21 cellular contexts compared by ENCODE assay signal in genomic region chr18:56632070-56633022, GRCh38. TPM values are rescaled to one million over a fixed set of nuclear protein-coding genes. Genes with fewer than 3 reads are reported as not detected.
DNase-seq lines count a peak whose midpoint lies in the region; ATAC-seq, FAIRE-seq and TF ChIP-seq lines count a peak whose summit lies in the region.
"Had no signal": no experiment of that assay in that cellular context is flagged by ENCODE, and none has a peak within 500 bp of the region (broad histone marks: within the 10 kb centered on the region; RNA-seq: fewer than 3 reads in every experiment).

No MANE protein-coding gene starts in this region.

- H3K4me2 ChIP-seq in Loucy (ENCODE audit: low read depth, low read length, poor library complexity, severe bottlenecking) (peak overlapping the region; percentile 68), K562 (ENCODE audit: insufficient read depth, low read length) (peak overlapping the region; percentile 43)
- H3K4me2 ChIP-seq: BLaER1 treated with 17β-estradiol and CSF1 and Interleukin-3, amounts not matched to agents 10 nM and 100 nM had no signal

- H3K9me2 ChIP-seq in Loucy (replicated peaks; ENCODE audit: low read depth, low read length), result no peaks in the 10 kb centered on the region

- H3K9me3 ChIP-seq in Loucy (ENCODE audit: insufficient read depth, low read depth, low read length) (no peaks in the 10 kb centered on the region), K562 (replicated peaks; ENCODE audit: control insufficient read depth, insufficient read depth, low read depth, low read length) (no peaks in the 10 kb centered on the region)
- H3K9me3 ChIP-seq: MG63 had no signal

- ATAC-seq in K562, result no peak; the same call in 2 of the 3 replicates

- H3K27me3 Mint-ChIP-seq in neural crest cell (ENCODE audit: low read depth), result no peaks in the 10 kb centered on the region

- no TSS peak for BruUV-seq in K562 (replicated peaks; lab: Mats Ljungman, UMichigan)

- in situ Hi-C loops in K562 (cut with MboI), result no loop called here

- DNase-seq in K562 (ENCODE audit: extremely low read depth in 1 of 4, low spot score in 3 of 4) (no peak), erythroblast (lab: John Stamatoyannopoulos, UW) (peak; percentile 72 to 88), neural crest cell (ENCODE audit: low read depth, low spot score) (no peak), islet precursor cell (no peak), foreskin melanocyte (no peak), SIG-M5 treated with dmso at 0.1 percent for 504 hours (lab: John Stamatoyannopoulos, UW; ENCODE audit: unreplicated experiment) (no peak)
- no peak for DNase-seq in stimulated activated CD4-positive, alpha-beta T cell treated with anti-CD3 and anti-CD28 coated beads, Interleukin-1b, Interleukin-23, amount 100 ng/mL, for 48 hours
- DNase-seq: DMS79 treated with DMSO at 0.1 percent for 48 hours; H7; HFFc6; Karpas-422; MG63; NCI-H1092 treated with DMSO at 0.1 percent for 48 hours; NCI-H2081; NCI-H446 treated with DMSO at 0.1 percent for 48 hours; NK-92 treated with Interleukin-12 subunit alpha and Interleukin-12 subunit beta, amount 100 ng/mL, for 24 hours; Right ventricle myocardium superior had no signal

- no peaks in the 10 kb centered on the region for H3K9me1 ChIP-seq in K562 (ENCODE audit: control insufficient read depth, insufficient read depth, low read length)

- no peak for FAIRE-seq in K562 (lab: Jason Lieb, UNC)
- FAIRE-seq: RCC 7860 had no signal

- peak overlapping the region; percentile 12 for H3K4me3 Mint-ChIP-seq in neural crest cell
- H3K4me3 Mint-ChIP-seq: HFFc6 had no signal

- TF ChIP-seq POLR2A in K562 (conservative IDR thresholded peaks at IDR 0.05), result no peak
- no peak for TF ChIP-seq POLR2A in erythroblast (IDR thresholded peaks at IDR 0.05; ENCODE audit: low read length)

- TF ChIP-seq CTCF in Loucy (conservative IDR thresholded peaks at IDR 0.05; ENCODE audit: low read length) (no peak), K562 (IDR thresholded peaks at IDR 0.05 in 2 of 3, conservative IDR thresholded peaks at IDR 0.05 in 1 of 3; ENCODE audit: insufficient read depth in 2 of 3, low read depth in 1 of 3, low read length in 3 of 3) (no peak), neural crest cell (conservative IDR thresholded peaks at IDR 0.05) (no peak)

- peaks cover 77% of the 10 kb centered on the region for H3K4me1 ChIP-seq in Loucy (ENCODE audit: insufficient read depth, low read length, poor library complexity, severe bottlenecking)
- peaks cover 0 to 2% of the 10 kb centered on the region in 2 experiments; a peak in 2 of 5 replicates for H3K4me1 ChIP-seq in K562 (replicated peaks in 1 of 2; ENCODE audit: control insufficient read depth in 2 of 2, insufficient read depth in 2 of 2, low read length in 2 of 2)

- H3K79me2 ChIP-seq in Loucy (ENCODE audit: insufficient read depth, low read length) (peaks cover 100% of the 10 kb centered on the region), K562 (ENCODE audit: control insufficient read depth, insufficient read depth, low read length) (peaks cover 99% of the 10 kb centered on the region)

- H3K4me3 ChIP-seq in Loucy (ENCODE audit: low read length, poor library complexity, severe bottlenecking) (peak overlapping the region; percentile 52), K562 (no peak overlapping the region)
- H3K4me3 ChIP-seq: BLaER1 treated with 17β-estradiol and CSF1 and Interleukin-3, amounts not matched to agents 10 nM and 100 nM; MG63; SK-N-MC had no signal

- no peaks in the 10 kb centered on the region for H3K27me3 ChIP-seq in Loucy (ENCODE audit: insufficient read depth, low read length, poor library complexity, severe bottlenecking)
- no peaks in the 10 kb centered on the region for H3K27me3 ChIP-seq in K562 (ENCODE audit: control insufficient read depth in 2 of 2, insufficient read depth in 2 of 2, low read length in 2 of 2)
- H3K27me3 ChIP-seq: BLaER1 treated with 17β-estradiol and CSF1 and Interleukin-3, amounts not matched to agents 10 nM and 100 nM; MG63 had no signal

- H4K20me1 ChIP-seq in Loucy (ENCODE audit: insufficient read depth, low read length, poor library complexity, severe bottlenecking) (peaks cover 85% of the 10 kb centered on the region), K562 (replicated peaks; ENCODE audit: control insufficient read depth, insufficient read depth, low read length) (peaks cover 9% of the 10 kb centered on the region; the same call in 1 of the 2 replicates)

- H3K27ac ChIP-seq in K562 (ENCODE audit: extremely low read depth, low read depth, low read length), result peak overlapping the region; percentile 36; the same call in 2 of the 3 replicates
- H3K27ac ChIP-seq: BLaER1 treated with 17β-estradiol and CSF1 and Interleukin-3, amounts not matched to agents 10 nM and 100 nM; SK-N-MC had no signal

- peak; percentile 68 for TF ChIP-seq EP300 in K562 (IDR thresholded peaks at IDR 0.05; ENCODE audit: low read length)

- peaks cover 8% of the 10 kb centered on the region for H3K36me3 Mint-ChIP-seq in neural crest cell (ENCODE audit: low read depth)

- H3K36me3 ChIP-seq in Loucy (ENCODE audit: insufficient read depth, low read length) (no peaks in the 10 kb centered on the region; the same call in 1 of the 2 replicates), K562 (ENCODE audit: control insufficient read depth, insufficient read depth, low read length) (peaks cover 49% of the 10 kb centered on the region)

- H2AFZ ChIP-seq in Loucy (ENCODE audit: low read length), result no peak overlapping the region
- H2AFZ ChIP-seq in K562 (ENCODE audit: low read depth, low read length), result no peak overlapping the region

- H3K9ac ChIP-seq in Loucy (ENCODE audit: low read depth, low read length, poor library complexity, severe bottlenecking), result peak overlapping the region; percentile 34
- H3K9ac ChIP-seq in K562 (ENCODE audit: insufficient read depth in 1 of 2, low read depth in 2 of 2, low read length in 2 of 2), result peak overlapping the region in 1 of 2 experiments; percentile 7; a peak in 1 of 4 replicates
- H3K9ac ChIP-seq: BLaER1 treated with 17β-estradiol and CSF1 and Interleukin-3, amounts not matched to agents 10 nM and 100 nM had no signal

- CTCF ChIA-PET in K562 (lab: Yijun Ruan, JAX; ENCODE audit: low intra/inter-chr PET ratio), result no interaction called here

- no peaks in the 10 kb centered on the region for H3F3A ChIP-seq in Loucy (ENCODE audit: low read depth)

- WGBS in K562 (ENCODE audit: insufficient coverage, low coverage, missing lambda C conversion rate), result 52% methylated on average over 7 of the region's 7 CpGs

- peaks cover 34% of the 10 kb centered on the region for H3K4me1 Mint-ChIP-seq in neural crest cell

- POLR2A ChIA-PET in K562 (lab: Yijun Ruan, JAX), result interaction anchor here (0.9 to 1.7 kb wide), 4 partner anchors 9 to 20 kb away, joined by 3 to 5 read pairs (median 3); no protein-coding TSS in a partner anchor

- TF ChIP-seq RAD21 in K562 (CRISPR knock-in tag; conservative IDR thresholded peaks at IDR 0.05 in 1 of 2, IDR thresholded peaks at IDR 0.05 in 1 of 2), result no peak

- intact Hi-C loops in K562 (cut with micrococcal nuclease), result loop anchor here (10.0 kb wide), 1 partner anchor 1248 kb away; no protein-coding TSS in a partner anchor

- H3K9me3 Mint-ChIP-seq in neural crest cell, result no peaks in the 10 kb centered on the region
- H3K9me3 Mint-ChIP-seq: HFFc6 had no signal

- no peak overlapping the region for H3K27ac Mint-ChIP-seq in neural crest cell (ENCODE audit: unreplicated experiment)
- H3K27ac Mint-ChIP-seq: HFFc6 had no signal

RNA-seq across cellular contexts. Expression of gene TXNL1, which starts 6.0 kb away (rescaled TPM):
- total RNA-seq in K562 (2011; cell fraction: chromatin; rRNA removed; ENCODE audit: low replicate concordance), result 12.5 and 24.9 TPM in 2 replicates
- total RNA-seq in K562 (2011; cell fraction: nucleolus; rRNA removed), result 7.8 and 10.1 TPM in 2 replicates
- total RNA-seq in K562 (2011; cell fraction: nucleoplasm; rRNA removed), result 21.5 and 43.8 TPM in 2 replicates
- 40.4 and 50.9 TPM in 2 replicates for total RNA-seq in K562 (2014; rRNA removed)
- 65.8 and 76.3 TPM in 2 replicates for total RNA-seq in K562 (2014; rRNA removed; fragmentation: Illumina TruSeq; extraction: Trizol)
- 82.3 and 86.0 TPM in 2 replicates for total RNA-seq in K562 (2015; rRNA removed; fragmentation: Illumina TruSeq; extraction: Trizol)
- total RNA-seq in K562 (2021), result 65.4 and 65.7 TPM in 2 replicates
- 56.6 and 64.9 TPM in 2 replicates for polyA plus RNA-seq in K562 (2011; rRNA removed)
- polyA plus RNA-seq in K562 (2011; cell fraction: cytosol; rRNA removed), result 14.8 and 21.3 TPM in 2 replicates
- 13.3 and 19.5 TPM in 2 replicates for polyA plus RNA-seq in K562 (2011; cell fraction: nucleus; rRNA removed)
- 63.9 and 76.0 TPM in 2 replicates for polyA plus RNA-seq in K562 (2012)
- polyA plus RNA-seq in K562 (2014; fragmentation: Illumina TruSeq; extraction: Trizol), result 74.6 and 103 TPM in 2 replicates
- 10 to 100 TPM; 45.4 to 48.1 TPM for polyA plus RNA-seq in K562 (2014; fragmentation: Nextera tagmentation; extraction: Ambion mirVana)
- 61.7 and 72.6 TPM in 2 replicates for polyA plus RNA-seq in K562 (2014; rRNA removed)
- polyA minus RNA-seq in K562 (2011; rRNA and poly(A)+ RNA removed), result 45.2 and 46.6 TPM in 2 replicates
- 7.9 and 17.8 TPM in 2 replicates for polyA minus RNA-seq in K562 (2011; cell fraction: cytosol; rRNA and poly(A)+ RNA removed)
- 12.1 and 16.8 TPM in 2 replicates for polyA minus RNA-seq in K562 (2011; cell fraction: nucleus; rRNA and poly(A)+ RNA removed)
- total RNA-seq in neural crest cell, result 85.8 and 86.0 TPM in 2 replicates

RNA-seq across cellular contexts. Expression of gene WDR7, which starts 18.8 kb away (rescaled TPM):
- total RNA-seq in K562 (2011; cell fraction: chromatin; rRNA removed; ENCODE audit: low replicate concordance), result 31.4 and 76.2 TPM in 2 replicates
- total RNA-seq in K562 (2011; cell fraction: nucleolus; rRNA removed), result 10.5 and 11.4 TPM in 2 replicates
- 25.4 and 27.6 TPM in 2 replicates for total RNA-seq in K562 (2011; cell fraction: nucleoplasm; rRNA removed)
- total RNA-seq in K562 (2014; rRNA removed) (6.9 and 7.5 TPM in 2 replicates), K562 (2014; rRNA removed; fragmentation: Illumina TruSeq; extraction: Trizol) (9.4 and 9.6 TPM in 2 replicates), K562 (2015; rRNA removed; fragmentation: Illumina TruSeq; extraction: Trizol) (9.0 and 11.0 TPM in 2 replicates), K562 (2021) (6.6 and 7.4 TPM in 2 replicates), neural crest cell (15.9 and 17.3 TPM in 2 replicates)
- polyA plus RNA-seq in K562 (2011; rRNA removed) (2.7 and 5.3 TPM in 2 replicates), K562 (2014; fragmentation: Illumina TruSeq; extraction: Trizol) (3.9 and 4.6 TPM in 2 replicates), K562 (2014; fragmentation: Nextera tagmentation; extraction: Ambion mirVana) (1 to 10 TPM; 1.4 to 2.1 TPM), K562 (2014; rRNA removed) (2.1 and 4.9 TPM in 2 replicates)
- 2.6 and 4.7 TPM in 2 replicates for polyA plus RNA-seq in K562 (2011; cell fraction: cytosol; rRNA removed)
- polyA plus RNA-seq in K562 (2011; cell fraction: nucleus; rRNA removed), result 6.2 and 9.5 TPM in 2 replicates
- polyA plus RNA-seq in K562 (2012), result 4.0 and 5.5 TPM in 2 replicates
- 39.9 and 46.8 TPM in 2 replicates for polyA minus RNA-seq in K562 (2011; rRNA and poly(A)+ RNA removed)
- polyA minus RNA-seq in K562 (2011; cell fraction: cytosol; rRNA and poly(A)+ RNA removed), result 3.0 and 7.3 TPM in 2 replicates
- 24.4 and 36.3 TPM in 2 replicates for polyA minus RNA-seq in K562 (2011; cell fraction: nucleus; rRNA and poly(A)+ RNA removed)

Comparison
In these comparisons a context has a peak if more than half of its experiments do, and no peak if none do; other contexts are left out.
1. DNase-seq: peak in erythroblast (2 of 2); none in K562 (0 of 4), neural crest cell (single experiment), islet precursor cell (single experiment), stimulated activated CD4-positive, alpha-beta T cell treated with anti-CD3 and anti-CD28 coated beads, Interleukin-1b, Interleukin-23, amount 100 ng/mL, for 48 hours (single experiment), foreskin melanocyte (single experiment) and SIG-M5 treated with dmso at 0.1 percent for 504 hours (single experiment).